Comparison of ENCODE assay signal across 1 cellular context in genomic region chr20:47465335-47466090, GRCh38.
A peak's percentile ranks its signal among the peaks of the same experiment; 100 is the strongest.
TF ChIP-seq lines count a peak whose summit lies in the region.

No MANE protein-coding gene starts in this region.

TF ChIP-seq in HepG2, 621 proteins besides CTCF, POLR2A, EP300 and RAD21 (continued from another document):
- TF ChIP-seq ZFP36 (IDR thresholded peaks at IDR 0.05; ENCODE audit: borderline replicate concordance, low read depth, low read length, partially characterized antibody) (no peak), HOMEZ (CRISPR knock-in tag; IDR thresholded peaks at IDR 0.05; ENCODE audit: low read depth) (no peak), BRF2 (CRISPR knock-in tag; IDR thresholded peaks at IDR 0.05) (no peak), CBX5 (CRISPR knock-in tag; IDR thresholded peaks at IDR 0.05; ENCODE audit: borderline replicate concordance) (peak; percentile 43; the same call in 1 of the 2 replicates), REXO4 (CRISPR knock-in tag; IDR thresholded peaks at IDR 0.05; ENCODE audit: borderline replicate concordance) (0 out of 2 replicates have a peak, but pooled peaks have one; percentile 66), ZNF430 (CRISPR knock-in tag; IDR thresholded peaks at IDR 0.05) (no peak), TERF1 (CRISPR knock-in tag; IDR thresholded peaks at IDR 0.05) (0 out of 2 replicates have a peak, but pooled peaks have one; percentile 61), ZNF225 (CRISPR knock-in tag; IDR thresholded peaks at IDR 0.05) (peak; percentile 26; the same call in 1 of the 2 replicates), ZNF350 (CRISPR knock-in tag; IDR thresholded peaks at IDR 0.05; ENCODE audit: borderline replicate concordance, low read depth) (0 out of 2 replicates have a peak, but pooled peaks have one; percentile 17), ZNF850 (CRISPR knock-in tag; conservative IDR thresholded peaks at IDR 0.05) (no peak), ZNF510 (CRISPR knock-in tag; IDR thresholded peaks at IDR 0.05; ENCODE audit: low read depth) (peak; percentile 42; the same call in 1 of the 2 replicates), ZBTB3 (CRISPR knock-in tag; IDR thresholded peaks at IDR 0.05; ENCODE audit: borderline replicate concordance, low read depth) (no peak), ZNF263 (CRISPR knock-in tag; IDR thresholded peaks at IDR 0.05) (no peak), JUN (CRISPR knock-in tag; IDR thresholded peaks at IDR 0.05) (0 out of 2 replicates have a peak, but pooled peaks have one; percentile 40), WIZ (CRISPR knock-in tag; IDR thresholded peaks at IDR 0.05) (no peak), SMAD1 (CRISPR knock-in tag; IDR thresholded peaks at IDR 0.05; ENCODE audit: borderline replicate concordance, low read depth) (peak; percentile 64; the same call in 1 of the 2 replicates), ZNF550 (CRISPR knock-in tag; IDR thresholded peaks at IDR 0.05; ENCODE audit: borderline replicate concordance) (0 out of 2 replicates have a peak, but pooled peaks have one; percentile 85), ZNF282 (IDR thresholded peaks at IDR 0.05; ENCODE audit: partially characterized antibody) (no peak), MAFG (CRISPR knock-in tag; IDR thresholded peaks at IDR 0.05) (no peak), ZNF839 (CRISPR knock-in tag; IDR thresholded peaks at IDR 0.05; ENCODE audit: borderline replicate concordance) (0 out of 2 replicates have a peak, but pooled peaks have one; percentile 58), CREB3 (CRISPR knock-in tag; IDR thresholded peaks at IDR 0.05) (0 out of 2 replicates have a peak, but pooled peaks have one; percentile 10), STAT6 (CRISPR knock-in tag; IDR thresholded peaks at IDR 0.05; ENCODE audit: borderline replicate concordance) (no peak), SP140L (CRISPR knock-in tag; IDR thresholded peaks at IDR 0.05; ENCODE audit: borderline replicate concordance) (no peak), ZNF253 (CRISPR knock-in tag; IDR thresholded peaks at IDR 0.05; ENCODE audit: borderline replicate concordance) (0 out of 2 replicates have a peak, but pooled peaks have one; percentile 13), ZNF414 (CRISPR knock-in tag; IDR thresholded peaks at IDR 0.05) (no peak), ZSCAN22 (CRISPR knock-in tag; IDR thresholded peaks at IDR 0.05) (no peak), NFYC (CRISPR knock-in tag; IDR thresholded peaks at IDR 0.05) (peak; percentile 65), ZSCAN12 (CRISPR knock-in tag; IDR thresholded peaks at IDR 0.05) (no peak), ZNF468 (CRISPR knock-in tag; IDR thresholded peaks at IDR 0.05) (0 out of 2 replicates have a peak, but pooled peaks have one; percentile 40), SALL1 (CRISPR knock-in tag; IDR thresholded peaks at IDR 0.05) (peak; percentile 35), KAT2B (IDR thresholded peaks at IDR 0.05; ENCODE audit: borderline replicate concordance, low read depth, low read length) (no peak), ZFP41 (CRISPR knock-in tag; IDR thresholded peaks at IDR 0.05; ENCODE audit: borderline replicate concordance) (peak; percentile 62; the same call in 1 of the 2 replicates), TRIM22 (IDR thresholded peaks at IDR 0.05) (no peak), MEIS1 (CRISPR knock-in tag; IDR thresholded peaks at IDR 0.05; ENCODE audit: borderline replicate concordance) (no peak), ZNF687 (CRISPR knock-in tag; IDR thresholded peaks at IDR 0.05) (peak; percentile 24; the same call in 1 of the 2 replicates), CBX1 (IDR thresholded peaks at IDR 0.05; ENCODE audit: low read depth) (no peak)
TF ChIP-seq in HepG2: peak in this region for 17.
